Comparison of ENCODE assay signal across 9 cellular contexts in genomic region chr15:84588053-84588874, GRCh38. TPM values are rescaled to one million over a fixed set of nuclear protein-coding genes. Genes with fewer than 3 reads are reported as not detected.
DNase-seq lines count a peak whose midpoint lies in the region; ATAC-seq, FAIRE-seq and TF ChIP-seq lines count a peak whose summit lies in the region.
"Had no signal": no experiment of that assay in that cellular context is flagged by ENCODE, and none has a peak within 500 bp of the region (broad histone marks: within the 10 kb centered on the region; RNA-seq: fewer than 3 reads in every experiment).

No MANE protein-coding gene starts in this region.

- peak overlapping the region; percentile 80 for H3K4me2 ChIP-seq in endothelial cell of umbilical vein (ENCODE audit: insufficient read depth, low read length)

- TF ChIP-seq POLR2A in endothelial cell of umbilical vein (IDR thresholded peaks at IDR 0.05; ENCODE audit: low read depth, low read length): no peak

- intact Hi-C loops in Caco-2 (cut with micrococcal nuclease; ENCODE audit: unreplicated experiment): loop anchor here (1.0 to 5.0 kb wide), 3 partner anchors 50 to 422 kb away; no protein-coding TSS in a partner anchor
- intact Hi-C loops in endothelial cell of umbilical vein (cut with micrococcal nuclease): loop anchor here (1.0 to 2.0 kb wide), 8 partner anchors 50 to 701 kb away; partner anchors contain the start of genes PDE8A and WDR73

- dilution Hi-C loops in endothelial cell of umbilical vein (cut with MboI; ENCODE audit: extremely low pct_ligation_motif_present, low sequenced_read_pairs): no loop called here

- H3K27me3 ChIP-seq in Caco-2 (replicated peaks; ENCODE audit: control insufficient read depth, insufficient read depth, low read length): no peaks in the 10 kb centered on the region
- 0 out of 2 replicates have a peak, but pooled peaks cover 3% of the 10 kb centered on the region for H3K27me3 ChIP-seq in HUES48 (ENCODE audit: control insufficient read depth, insufficient read depth, low read length)
- peaks cover 8% of the 10 kb centered on the region for H3K27me3 ChIP-seq in NT2/D1 (ENCODE audit: insufficient read depth, insufficient read length)
- H3K27me3 ChIP-seq in endothelial cell of umbilical vein (ENCODE audit: control insufficient read depth in 2 of 2, insufficient read depth in 2 of 2, low read length in 2 of 2): peaks cover 0 to 4% of the 10 kb centered on the region in 2 experiments
- H3K27me3 ChIP-seq in mucosa of rectum (ENCODE audit: control insufficient read depth in 2 of 2, insufficient read depth in 2 of 2, low read length in 2 of 2): no peaks in the 10 kb centered on the region

- H3K4me1 Mint-ChIP-seq in Caco-2 (ENCODE audit: low read depth, unreplicated experiment): no peaks in the 10 kb centered on the region
- peaks cover 2% of the 10 kb centered on the region for H3K4me1 Mint-ChIP-seq in activated CD8-positive, alpha-beta memory T cell treated with anti-CD3 and anti-CD28 coated beads, Interleukin-2, amount 10 ng/mL, durations not matched to agents 7 days and 5 days

- peak; percentile 77 to 90 for TF ChIP-seq CTCF in Caco-2 (IDR thresholded peaks at IDR 0.05; ENCODE audit: insufficient read depth in 1 of 2, low read depth in 1 of 2, low read length in 1 of 2, severe bottlenecking in 1 of 2, unreplicated experiment in 1 of 2)
- peak; percentile 43 to 82 for TF ChIP-seq CTCF in endothelial cell of umbilical vein (IDR thresholded peaks at IDR 0.05; ENCODE audit: extremely low read depth in 1 of 2, insufficient read depth in 1 of 2, low read depth in 1 of 2, low read length in 2 of 2)

- peak overlapping the region; percentile 77 for H2AFZ ChIP-seq in endothelial cell of umbilical vein (ENCODE audit: low read depth, low read length)

- H3K4me3 Mint-ChIP-seq in Caco-2 (ENCODE audit: unreplicated experiment): peak overlapping the region; percentile 67
- H3K4me3 Mint-ChIP-seq in activated CD8-positive, alpha-beta memory T cell treated with anti-CD3 and anti-CD28 coated beads, Interleukin-2, amount 10 ng/mL, durations not matched to agents 7 days and 5 days: peak overlapping the region; percentile 57

- no peaks in the 10 kb centered on the region for H3K4me1 ChIP-seq in Caco-2
- H3K4me1 ChIP-seq in HUES48 (ENCODE audit: control insufficient read depth, insufficient read depth, low read length): peaks cover 9% of the 10 kb centered on the region
- no peaks in the 10 kb centered on the region for H3K4me1 ChIP-seq in NT2/D1 (ENCODE audit: insufficient read depth, insufficient read length)
- H3K4me1 ChIP-seq in endothelial cell of umbilical vein (ENCODE audit: control insufficient read depth, extremely low read depth, insufficient read depth, low read length): peaks cover 5% of the 10 kb centered on the region
- H3K4me1 ChIP-seq in mucosa of rectum (ENCODE audit: control insufficient read depth in 2 of 2, insufficient read depth in 2 of 2, low read length in 2 of 2): no peaks in the 10 kb centered on the region

- no peak overlapping the region for H3K27ac Mint-ChIP-seq in Caco-2 (ENCODE audit: unreplicated experiment)
- no peak overlapping the region for H3K27ac Mint-ChIP-seq in activated CD8-positive, alpha-beta memory T cell treated with anti-CD3 and anti-CD28 coated beads, Interleukin-2, amount 10 ng/mL, durations not matched to agents 7 days and 5 days

- no peaks in the 10 kb centered on the region for H3K9me3 Mint-ChIP-seq in Caco-2 (ENCODE audit: unreplicated experiment)
- no peaks in the 10 kb centered on the region for H3K9me3 Mint-ChIP-seq in activated CD8-positive, alpha-beta memory T cell treated with anti-CD3 and anti-CD28 coated beads, Interleukin-2, amount 10 ng/mL, durations not matched to agents 7 days and 5 days (ENCODE audit: low read depth)

- H3K4me3 ChIP-seq in Caco-2 (ENCODE audit: low read depth, low read length) (peak overlapping the region; percentile 26), HUES48 (ENCODE audit: low read depth, low read length) (peak overlapping the region; percentile 50), NT2/D1 (ENCODE audit: insufficient read length, low read depth) (no peak overlapping the region), endothelial cell of umbilical vein (replicated peaks in 1 of 3; ENCODE audit: insufficient read depth in 1 of 3, low read depth in 1 of 3, low read length in 3 of 3) (peak overlapping the region in 2 of 3 experiments; percentile 24 to 58), mucosa of rectum (ENCODE audit: low read length in 2 of 2) (peak overlapping the region; percentile 40 to 70)

- no peaks in the 10 kb centered on the region for H3K36me3 Mint-ChIP-seq in Caco-2 (ENCODE audit: insufficient read depth, unreplicated experiment)
- H3K36me3 Mint-ChIP-seq in activated CD8-positive, alpha-beta memory T cell treated with anti-CD3 and anti-CD28 coated beads, Interleukin-2, amount 10 ng/mL, durations not matched to agents 7 days and 5 days: no peaks in the 10 kb centered on the region

- H3K27ac ChIP-seq in HUES48 (ENCODE audit: low read depth, low read length) (no peak overlapping the region), endothelial cell of umbilical vein (ENCODE audit: insufficient read depth, low read depth, low read length) (no peak overlapping the region), mucosa of rectum (ENCODE audit: low read depth in 2 of 2, low read length in 2 of 2) (no peak overlapping the region)

- H3K9ac ChIP-seq in HUES48 (ENCODE audit: low read depth, low read length): no peak overlapping the region
- peak overlapping the region; percentile 23 for H3K9ac ChIP-seq in NT2/D1 (ENCODE audit: insufficient read length, low read depth)
- H3K9ac ChIP-seq in endothelial cell of umbilical vein (replicated peaks; ENCODE audit: extremely low read depth, insufficient read depth, low read length): no peak overlapping the region
- H3K9ac ChIP-seq in mucosa of rectum (ENCODE audit: low read depth in 1 of 2, low read length in 2 of 2): no peak overlapping the region

- CTCF ChIA-PET in Caco-2 (lab: Charles Lee) (interaction anchor here (0.5 to 1.5 kb wide), 20 partner anchors 9 to 569 kb away, joined by 3 to 17 read pairs (median 6); partner anchors contain the start of gene ZSCAN2), endothelial cell of umbilical vein (lab: Charles Lee) (interaction anchor here (0.6 to 2.1 kb wide), 28 partner anchors 9 to 724 kb away, joined by 3 to 10 read pairs (median 4); partner anchors contain the start of genes WDR73 and ZSCAN2)
- CTCF ChIA-PET in activated CD8-positive, alpha-beta memory T cell treated with anti-CD3 and anti-CD28 coated beads, Interleukin-2, amount 10 ng/mL, durations not matched to agents 7 days and 5 days (lab: Charles Lee): interaction anchor here (0.8 to 4.4 kb wide), 32 partner anchors 9 to 417 kb away, joined by 3 to 46 read pairs (median 4); partner anchors contain the start of genes NMB, WDR73 and ZSCAN2

- no peaks in the 10 kb centered on the region for H3K9me1 ChIP-seq in endothelial cell of umbilical vein (replicated peaks; ENCODE audit: control insufficient read depth, extremely low read depth, insufficient read depth, low read length)

- POLR2A ChIA-PET in Caco-2 (lab: Charles Lee) (interaction anchor here (0.5 to 0.9 kb wide), 2 partner anchors 25 to 50 kb away, joined by 3 to 7 read pairs; no protein-coding TSS in a partner anchor), endothelial cell of umbilical vein (lab: Charles Lee) (no interaction called here)

- BruUV-seq in Caco-2 (replicated peaks; lab: Mats Ljungman, UMichigan): no TSS peak
- no TSS peak for BruUV-seq in endothelial cell of umbilical vein (replicated peaks; lab: Mats Ljungman, UMichigan)

- peaks cover 7% of the 10 kb centered on the region for H3K27me3 Mint-ChIP-seq in Caco-2 (ENCODE audit: insufficient read depth, unreplicated experiment)
- H3K27me3 Mint-ChIP-seq in activated CD8-positive, alpha-beta memory T cell treated with anti-CD3 and anti-CD28 coated beads, Interleukin-2, amount 10 ng/mL, durations not matched to agents 7 days and 5 days: peaks cover 16% of the 10 kb centered on the region

- peak; percentile 83 to 91 for DNase-seq in Caco-2
- DNase-seq in NT2/D1 (ENCODE audit: low read depth, low spot score): peak; percentile 84
- peak; percentile 91 for DNase-seq in activated CD8-positive, alpha-beta memory T cell treated with anti-CD3 and anti-CD28 coated beads, Interleukin-2, amount 10 ng/mL, durations not matched to agents 7 days and 5 days
- peak; percentile 72 for DNase-seq in endothelial cell of umbilical vein (ENCODE audit: low read depth, low spot score)
- DNase-seq in stimulated activated CD8-positive, alpha-beta memory T cell treated with anti-CD3 and anti-CD28 coated beads, Interleukin-4, amount 100 ng/mL, for 4 hours (ENCODE audit: low read depth in 2 of 2, low spot score in 1 of 2): peak; percentile 68 to 72

- peak; percentile 90 for FAIRE-seq in endothelial cell of umbilical vein (lab: Jason Lieb, UNC)
- FAIRE-seq: endometrium had no signal

- no peaks in the 10 kb centered on the region for H3K79me2 ChIP-seq in endothelial cell of umbilical vein (ENCODE audit: control insufficient read depth, insufficient read depth, low read length)

- no peaks in the 10 kb centered on the region for H4K20me1 ChIP-seq in endothelial cell of umbilical vein (replicated peaks; ENCODE audit: control insufficient read depth, extremely low read depth, insufficient read depth, low read length)

- H3K36me3 ChIP-seq in Caco-2 (ENCODE audit: control insufficient read depth, insufficient read depth, low read length): no peaks in the 10 kb centered on the region
- H3K36me3 ChIP-seq in HUES48 (ENCODE audit: control insufficient read depth, insufficient read depth, low read length): no peaks in the 10 kb centered on the region
- no peaks in the 10 kb centered on the region for H3K36me3 ChIP-seq in NT2/D1 (ENCODE audit: insufficient read depth, insufficient read length, low read length)
- no peaks in the 10 kb centered on the region for H3K36me3 ChIP-seq in endothelial cell of umbilical vein (ENCODE audit: control insufficient read depth in 2 of 2, extremely low read depth in 1 of 2, insufficient read depth in 2 of 2, low read length in 2 of 2)
- H3K36me3 ChIP-seq in mucosa of rectum (ENCODE audit: control insufficient read depth in 2 of 2, insufficient read depth in 2 of 2, low read length in 2 of 2): no peaks in the 10 kb centered on the region

- peak; percentile 95 for ATAC-seq in GM21515 (IDR thresholded peaks at IDR 0.05; ENCODE audit: unreplicated experiment)
- ATAC-seq in activated CD8-positive, alpha-beta memory T cell treated with anti-CD3 and anti-CD28 coated beads, Interleukin-2, amount 10 ng/mL, durations not matched to agents 7 days and 5 days: peak; percentile 100

- no peaks in the 10 kb centered on the region for H3K9me3 ChIP-seq in Caco-2
- no peaks in the 10 kb centered on the region for H3K9me3 ChIP-seq in HUES48 (ENCODE audit: control insufficient read depth, insufficient read depth, low read length)
- H3K9me3 ChIP-seq in NT2/D1 (ENCODE audit: insufficient read depth, low read length): peaks cover 6% of the 10 kb centered on the region
- no peaks in the 10 kb centered on the region for H3K9me3 ChIP-seq in endothelial cell of umbilical vein (replicated peaks; ENCODE audit: control insufficient read depth, insufficient read depth, low read length)
- H3K9me3 ChIP-seq in mucosa of rectum (ENCODE audit: control insufficient read depth in 2 of 2, low read length in 2 of 2): no peaks in the 10 kb centered on the region

RNA-seq across cellular contexts. Expression of gene ZSCAN2, which starts 12.5 kb away (rescaled TPM):
- total RNA-seq in Caco-2 (2022) (12.7 and 12.9 TPM in 2 replicates), endothelial cell of umbilical vein (13.5 TPM in 2 replicates)
- 10 to 100 TPM in 1 of 2 experiments, 1 to 10 TPM in 1; 8.6 to 12.9 TPM for total RNA-seq in activated CD8-positive, alpha-beta memory T cell treated with anti-CD3 and anti-CD28 coated beads, Interleukin-2, amount 10 ng/mL, durations not matched to agents 7 days and 5 days
- 11.3 and 12.9 TPM in 2 replicates for polyA plus RNA-seq in endothelial cell of umbilical vein
- 15.3 and 16.2 TPM in 2 replicates for polyA plus RNA-seq in endothelial cell of umbilical vein (2011; cell fraction: cytosol; rRNA removed)
- 13.3 and 14.3 TPM in 2 replicates for polyA plus RNA-seq in endothelial cell of umbilical vein (2011; cell fraction: nucleus; rRNA removed)
- polyA plus RNA-seq in endothelial cell of umbilical vein (2012): 12.4 and 19.0 TPM in 2 replicates
- 14.5 and 21.9 TPM in 2 replicates for polyA minus RNA-seq in endothelial cell of umbilical vein
- polyA minus RNA-seq in endothelial cell of umbilical vein (2011; cell fraction: cytosol; rRNA and poly(A)+ RNA removed): 3.9 TPM
- polyA minus RNA-seq in endothelial cell of umbilical vein (2011; cell fraction: nucleus; rRNA and poly(A)+ RNA removed): 10.0 and 12.6 TPM in 2 replicates
